ENCODE assay signal across 21 cellular contexts in genomic region chr20:97691-98090, GRCh38. TPM values are rescaled to one million over a fixed set of nuclear protein-coding genes. Genes with fewer than 3 reads are reported as not detected.
"Had no signal": no experiment of that assay in that cellular context is flagged by ENCODE, and none has a peak within 500 bp of the region (broad histone marks: within the 10 kb centered on the region; RNA-seq: fewer than 3 reads in every experiment).

No MANE protein-coding gene starts in this region.

RNA-seq across cellular contexts. Expression of gene DEFB125, which starts 10.2 kb away (rescaled TPM):
- total RNA-seq: activated naive CD4-positive, alpha-beta T cell treated with anti-CD3 and anti-CD28 coated beads for 36 hours; activated naive CD4-positive, alpha-beta T cell treated with anti-CD3 and anti-CD28 coated beads, Interleukin-2, amount 50 U/mL, for 72 hours; activated naive CD8-positive, alpha-beta T cell treated with anti-CD3 and anti-CD28 coated beads for 36 hours; activated naive CD8-positive, alpha-beta T cell treated with anti-CD3 and anti-CD28 coated beads, Interleukin-2, amount 10 ng/mL, durations not matched to agents 7 days and 5 days; activated T-cell treated with anti-CD3 and anti-CD28 coated beads, Interleukin-2, amount 50 U/mL, for 4 hours; activated T-cell treated with anti-CD3 and anti-CD28 coated beads, Interleukin-2, amount 50 U/mL, for 72 hours; activated T-helper 1 cell treated with anti-CD3 and anti-CD28 coated beads, Interleukin-12 subunit alpha, Interleukin-12 subunit beta, Interleukin-2, Interleukin-4 antibody, amounts not matched to agents 30 ng/mL and 10 ng/mL and 1 ng/mL, durations not matched to agents 14 hours and 24 hours and 36 hours; activated T-helper 17 cell treated with anti-CD3 and anti-CD28 coated beads, Interleukin-2, amount 50 U/mL, for 72 hours; activated T-helper 2 cell treated with anti-CD3 and anti-CD28 coated beads, Interferon-gamma antibody, Interleukin-2, Interleukin-4, amounts not matched to agents 10 μg/mL and 5 μg/mL and 100 μg/mL, durations not matched to agents 14 hours and 24 hours and 36 hours; adrenal gland; aorta; ascending aorta; astrocyte; body of pancreas; breast epithelium; bronchial epithelial cell; cardiac muscle cell; cardiac septum; cerebellum; chondrocyte had no signal
- polyA plus RNA-seq: adipose tissue, adrenal gland, aorta, cardiac muscle cell had no signal

RNA-seq across cellular contexts. Expression of gene DEFB126, which starts 44.7 kb away (rescaled TPM):
- total RNA-seq: activated naive CD4-positive, alpha-beta T cell treated with anti-CD3 and anti-CD28 coated beads for 36 hours; activated naive CD4-positive, alpha-beta T cell treated with anti-CD3 and anti-CD28 coated beads, Interleukin-2, amount 50 U/mL, for 72 hours; activated naive CD8-positive, alpha-beta T cell treated with anti-CD3 and anti-CD28 coated beads for 36 hours; activated naive CD8-positive, alpha-beta T cell treated with anti-CD3 and anti-CD28 coated beads, Interleukin-2, amount 10 ng/mL, durations not matched to agents 7 days and 5 days; activated T-cell treated with anti-CD3 and anti-CD28 coated beads, Interleukin-2, amount 50 U/mL, for 4 hours; activated T-cell treated with anti-CD3 and anti-CD28 coated beads, Interleukin-2, amount 50 U/mL, for 72 hours; activated T-helper 1 cell treated with anti-CD3 and anti-CD28 coated beads, Interleukin-12 subunit alpha, Interleukin-12 subunit beta, Interleukin-2, Interleukin-4 antibody, amounts not matched to agents 30 ng/mL and 10 ng/mL and 1 ng/mL, durations not matched to agents 14 hours and 24 hours and 36 hours; activated T-helper 17 cell treated with anti-CD3 and anti-CD28 coated beads, Interleukin-2, amount 50 U/mL, for 72 hours; activated T-helper 2 cell treated with anti-CD3 and anti-CD28 coated beads, Interferon-gamma antibody, Interleukin-2, Interleukin-4, amounts not matched to agents 10 μg/mL and 5 μg/mL and 100 μg/mL, durations not matched to agents 14 hours and 24 hours and 36 hours; adrenal gland; aorta; ascending aorta; astrocyte; body of pancreas; breast epithelium; bronchial epithelial cell; cardiac muscle cell; cardiac septum; cerebellum; chondrocyte had no signal
- polyA plus RNA-seq: adipose tissue, adrenal gland, aorta, cardiac muscle cell had no signal

RNA-seq across cellular contexts. Expression of gene DEFB127, which starts 59.6 kb away (rescaled TPM):
- total RNA-seq: activated naive CD4-positive, alpha-beta T cell treated with anti-CD3 and anti-CD28 coated beads for 36 hours; activated naive CD4-positive, alpha-beta T cell treated with anti-CD3 and anti-CD28 coated beads, Interleukin-2, amount 50 U/mL, for 72 hours; activated naive CD8-positive, alpha-beta T cell treated with anti-CD3 and anti-CD28 coated beads for 36 hours; activated naive CD8-positive, alpha-beta T cell treated with anti-CD3 and anti-CD28 coated beads, Interleukin-2, amount 10 ng/mL, durations not matched to agents 7 days and 5 days; activated T-cell treated with anti-CD3 and anti-CD28 coated beads, Interleukin-2, amount 50 U/mL, for 4 hours; activated T-cell treated with anti-CD3 and anti-CD28 coated beads, Interleukin-2, amount 50 U/mL, for 72 hours; activated T-helper 1 cell treated with anti-CD3 and anti-CD28 coated beads, Interleukin-12 subunit alpha, Interleukin-12 subunit beta, Interleukin-2, Interleukin-4 antibody, amounts not matched to agents 30 ng/mL and 10 ng/mL and 1 ng/mL, durations not matched to agents 14 hours and 24 hours and 36 hours; activated T-helper 17 cell treated with anti-CD3 and anti-CD28 coated beads, Interleukin-2, amount 50 U/mL, for 72 hours; activated T-helper 2 cell treated with anti-CD3 and anti-CD28 coated beads, Interferon-gamma antibody, Interleukin-2, Interleukin-4, amounts not matched to agents 10 μg/mL and 5 μg/mL and 100 μg/mL, durations not matched to agents 14 hours and 24 hours and 36 hours; adrenal gland; aorta; ascending aorta; astrocyte; body of pancreas; breast epithelium; bronchial epithelial cell; cardiac muscle cell; cardiac septum; cerebellum; chondrocyte had no signal
- polyA plus RNA-seq: adipose tissue, adrenal gland, aorta, cardiac muscle cell had no signal
